In the genomic region with DNA sequence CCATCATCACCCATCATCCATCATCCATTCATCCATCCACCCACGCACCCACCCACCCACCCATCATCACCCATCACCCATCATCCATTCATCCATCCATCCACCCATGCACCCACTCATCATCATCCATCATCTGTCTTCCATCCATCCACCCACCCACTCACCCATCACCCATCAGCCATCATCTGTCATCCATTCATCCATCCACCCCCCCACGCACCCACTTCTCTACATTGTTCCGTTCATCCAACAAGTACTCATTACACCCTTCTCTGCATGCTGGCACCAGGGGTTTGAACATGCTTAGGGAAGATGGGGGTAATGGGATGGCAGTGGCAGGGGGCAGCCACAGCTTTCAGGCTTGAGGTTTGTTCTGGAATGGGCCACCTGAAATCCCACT, we compare ENCODE assay signal across 25 cellular contexts.
"Had no signal": no experiment of that assay in that cellular context is flagged by ENCODE, and none has a peak within 500 bp of the region (broad histone marks: within the 10 kb centered on the region; RNA-seq: fewer than 3 reads in every experiment).

No MANE protein-coding gene starts in this region.

- DNase-seq: activated CD4-positive, CD25-positive, alpha-beta regulatory T cell; activated CD8-positive, alpha-beta T cell treated with anti-CD3 and anti-CD28 coated beads for 36 hours; activated naive CD4-positive, alpha-beta T cell treated with anti-CD3 and anti-CD28 coated beads, Interleukin-2, amount 50 U/mL, for 16 hours; activated naive CD8-positive, alpha-beta T cell treated with anti-CD3 and anti-CD28 coated beads, Interleukin-2, amount 10 ng/mL, durations not matched to agents 7 days and 5 days; anterior cingulate cortex; Karpas-422; MM.1S; NCI-H1105; NCI-H1436; NCI-H1694 treated with DMSO at 0.1 percent for 48 hours; NCI-H2029 treated with DMSO at 0.1 percent for 48 hours; NCI-H345; NCI-H510A; NCI-H526 treated with DMSO at 0.1 percent for 48 hours; NCI-H82; OCI-M1; Right ventricle myocardium superior; RPMI8226; SJCRH30; SK-N-SH; T-helper 1 cell had no signal

- H3K27me3 ChIP-seq: adrenal gland, breast epithelium, SJCRH30 had no signal

- H3K4me1 ChIP-seq: breast epithelium had no signal

- H3K9me3 ChIP-seq: adrenal gland, breast epithelium, SJCRH30, SK-N-SH had no signal

- H3K27ac ChIP-seq: adrenal gland, breast epithelium, SJCRH30, VCaP had no signal

- ATAC-seq: activated CD8-positive, alpha-beta T cell treated with anti-CD3 and anti-CD28 coated beads for 36 hours; Panc1 had no signal

- H3K36me3 ChIP-seq: adrenal gland, breast epithelium, SJCRH30 had no signal

- H3K4me3 ChIP-seq: adrenal gland, breast epithelium, SJCRH30 had no signal
